Comparison of ENCODE assay signal across 17 cellular contexts in the genomic region with DNA sequence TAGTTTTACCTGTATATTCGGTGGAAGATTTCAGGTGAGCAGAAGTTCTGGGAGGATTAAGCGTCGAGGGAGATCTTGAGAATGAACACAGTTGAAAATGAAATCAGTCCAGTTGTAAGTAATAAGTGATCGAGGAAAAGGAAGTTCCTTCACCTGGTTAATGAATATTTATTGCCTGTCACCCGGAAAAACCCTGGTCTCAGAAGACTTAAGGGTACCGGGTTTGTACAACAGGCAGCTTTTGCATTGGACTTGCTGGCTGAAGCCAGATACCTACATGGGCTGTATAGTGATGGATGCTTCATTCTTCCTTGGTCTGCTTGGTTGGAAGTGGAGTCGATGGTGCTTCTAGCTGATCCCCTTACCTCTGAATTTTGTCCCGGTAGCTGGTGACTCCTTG.
A peak's percentile ranks its signal among the peaks of the same experiment; 100 is the strongest.
DNase-seq lines count a peak whose midpoint lies in the region; ATAC-seq and TF ChIP-seq lines count a peak whose summit lies in the region.
"Had no signal": no experiment of that assay in that cellular context is flagged by ENCODE, and none has a peak within 500 bp of the region (broad histone marks: within the 10 kb centered on the region; RNA-seq: fewer than 3 reads in every experiment).

No MANE protein-coding gene starts in this region.

- peak overlapping the region; percentile 47 to 91 (median 74) for H3K27ac Mint-ChIP-seq in CD4-positive, alpha-beta memory T cell
- peak overlapping the region; percentile 75 for H3K27ac Mint-ChIP-seq in activated CD4-positive, alpha-beta memory T cell treated with anti-CD3 and anti-CD28 coated beads, Interleukin-2, amount 10 ng/mL, durations not matched to agents 7 days and 5 days
- H3K27ac Mint-ChIP-seq: GM23338, IgD-negative memory B cell had no signal

- intact Hi-C loops in CD4-positive, alpha-beta memory T cell (cut with micrococcal nuclease), result no loop called here

- POLR2A ChIA-PET in CD4-positive, alpha-beta memory T cell (lab: Charles Lee; ENCODE audit: partially characterized antibody), result interaction anchor here (0.9 kb wide), 1 partner anchor 40 kb away, joined by 3 read pairs; no protein-coding TSS in a partner anchor
- POLR2A ChIA-PET in activated CD4-positive, alpha-beta memory T cell treated with anti-CD3 and anti-CD28 coated beads, Interleukin-2, amount 10 ng/mL, durations not matched to agents 7 days and 5 days (lab: Charles Lee), result interaction anchor here (0.9 to 1.4 kb wide), 2 partner anchors 22 to 24 kb away, joined by 4 read pairs; no protein-coding TSS in a partner anchor

- H3K36me3 Mint-ChIP-seq in CD4-positive, alpha-beta memory T cell, result no peaks in the 10 kb centered on the region
- peaks cover 5% of the 10 kb centered on the region for H3K36me3 Mint-ChIP-seq in activated CD4-positive, alpha-beta memory T cell treated with anti-CD3 and anti-CD28 coated beads, Interleukin-2, amount 10 ng/mL, durations not matched to agents 7 days and 5 days (ENCODE audit: low read depth)
- H3K36me3 Mint-ChIP-seq: IgD-negative memory B cell had no signal

- DNase-seq in CD4-positive, alpha-beta memory T cell, result no peak
- no peak for DNase-seq in activated CD4-positive, alpha-beta memory T cell treated with anti-CD3 and anti-CD28 coated beads, Interleukin-2, amount 10 ng/mL, durations not matched to agents 7 days and 5 days
- DNase-seq in kidney tubule cell (ENCODE audit: low spot score), result peak; percentile 73
- no peak for DNase-seq in COLO829 (ENCODE audit: low spot score)
- DNase-seq in GM10266 (ENCODE audit: extremely low spot score), result no peak
- DNase-seq in NCI-H146 treated with DMSO at 0.1 percent for 48 hours (lab: John Stamatoyannopoulos, UW; ENCODE audit: unreplicated experiment), result no peak
- DNase-seq: esophagus squamous epithelium, heart left ventricle, kidney, NCI-H226, psoas muscle, SIG-M5, testis had no signal

- peak overlapping the region in 5 of 8 donors; percentile 43 to 69 (median 50) for H3K4me3 Mint-ChIP-seq in CD4-positive, alpha-beta memory T cell
- H3K4me3 Mint-ChIP-seq in activated CD4-positive, alpha-beta memory T cell treated with anti-CD3 and anti-CD28 coated beads, Interleukin-2, amount 10 ng/mL, durations not matched to agents 7 days and 5 days, result no peak overlapping the region
- H3K4me3 Mint-ChIP-seq: GM23338, IgD-negative memory B cell had no signal

- peaks cover 21 to 73% (median 56%) of the 10 kb centered on the region in 4 donors for H3K4me1 Mint-ChIP-seq in CD4-positive, alpha-beta memory T cell
- peaks cover 42% of the 10 kb centered on the region for H3K4me1 Mint-ChIP-seq in activated CD4-positive, alpha-beta memory T cell treated with anti-CD3 and anti-CD28 coated beads, Interleukin-2, amount 10 ng/mL, durations not matched to agents 7 days and 5 days
- H3K4me1 Mint-ChIP-seq: IgD-negative memory B cell had no signal

- H3K9me3 ChIP-seq in CD4-positive, alpha-beta memory T cell (ENCODE audit: control insufficient read depth in 1 of 2, low read length in 2 of 2), result no peaks in the 10 kb centered on the region
- H3K9me3 ChIP-seq: BLaER1, esophagus squamous epithelium, heart left ventricle, psoas muscle, testis had no signal

- H3K27ac ChIP-seq in CD4-positive, alpha-beta memory T cell (ENCODE audit: low read depth, low read length), result no peak overlapping the region
- H3K27ac ChIP-seq: BLaER1, esophagus squamous epithelium, psoas muscle, testis had no signal

- peak; percentile 55 for ATAC-seq in GM19025 (IDR thresholded peaks at IDR 0.05; ENCODE audit: low read depth, unreplicated experiment)
- ATAC-seq: psoas muscle had no signal

- H3K4me1 ChIP-seq in CD4-positive, alpha-beta memory T cell (ENCODE audit: insufficient read depth, low read length), result peaks cover 31% of the 10 kb centered on the region
- H3K4me1 ChIP-seq: BLaER1, esophagus squamous epithelium had no signal

- no peaks in the 10 kb centered on the region for H3K9me3 Mint-ChIP-seq in CD4-positive, alpha-beta memory T cell
- no peaks in the 10 kb centered on the region for H3K9me3 Mint-ChIP-seq in activated CD4-positive, alpha-beta memory T cell treated with anti-CD3 and anti-CD28 coated beads, Interleukin-2, amount 10 ng/mL, durations not matched to agents 7 days and 5 days
- H3K9me3 Mint-ChIP-seq: GM23338, IgD-negative memory B cell had no signal

- H3K27me3 ChIP-seq in CD4-positive, alpha-beta memory T cell (ENCODE audit: insufficient read depth, low read length), result no peaks in the 10 kb centered on the region
- H3K27me3 ChIP-seq: BLaER1, esophagus squamous epithelium, heart left ventricle, testis had no signal

- no peaks in the 10 kb centered on the region for H3K27me3 Mint-ChIP-seq in CD4-positive, alpha-beta memory T cell
- no peaks in the 10 kb centered on the region for H3K27me3 Mint-ChIP-seq in activated CD4-positive, alpha-beta memory T cell treated with anti-CD3 and anti-CD28 coated beads, Interleukin-2, amount 10 ng/mL, durations not matched to agents 7 days and 5 days
- H3K27me3 Mint-ChIP-seq: IgD-negative memory B cell had no signal

- CTCF ChIA-PET in CD4-positive, alpha-beta memory T cell (lab: Charles Lee; ENCODE audit: partially characterized antibody), result interaction anchor here (1.2 kb wide), 1 partner anchor 28 kb away, joined by 4 read pairs; no protein-coding TSS in a partner anchor
- CTCF ChIA-PET in activated CD4-positive, alpha-beta memory T cell treated with anti-CD3 and anti-CD28 coated beads, Interleukin-2, amount 10 ng/mL, durations not matched to agents 7 days and 5 days (lab: Charles Lee), result no interaction called here

- H3K4me3 ChIP-seq in CD4-positive, alpha-beta memory T cell (ENCODE audit: low read length in 2 of 2), result no peak overlapping the region
- H3K4me3 ChIP-seq: BLaER1, esophagus squamous epithelium, GM23338, psoas muscle, testis had no signal

- TF ChIP-seq CTCF in GM10266 (IDR thresholded peaks at IDR 0.05; ENCODE audit: control insufficient read depth, insufficient read depth, low read depth, missing control alignments), result no peak

- no peaks in the 10 kb centered on the region for H3K36me3 ChIP-seq in CD4-positive, alpha-beta memory T cell (ENCODE audit: insufficient read depth, low read length)
- H3K36me3 ChIP-seq: BLaER1, esophagus squamous epithelium, heart left ventricle had no signal
